In the genomic region with DNA sequence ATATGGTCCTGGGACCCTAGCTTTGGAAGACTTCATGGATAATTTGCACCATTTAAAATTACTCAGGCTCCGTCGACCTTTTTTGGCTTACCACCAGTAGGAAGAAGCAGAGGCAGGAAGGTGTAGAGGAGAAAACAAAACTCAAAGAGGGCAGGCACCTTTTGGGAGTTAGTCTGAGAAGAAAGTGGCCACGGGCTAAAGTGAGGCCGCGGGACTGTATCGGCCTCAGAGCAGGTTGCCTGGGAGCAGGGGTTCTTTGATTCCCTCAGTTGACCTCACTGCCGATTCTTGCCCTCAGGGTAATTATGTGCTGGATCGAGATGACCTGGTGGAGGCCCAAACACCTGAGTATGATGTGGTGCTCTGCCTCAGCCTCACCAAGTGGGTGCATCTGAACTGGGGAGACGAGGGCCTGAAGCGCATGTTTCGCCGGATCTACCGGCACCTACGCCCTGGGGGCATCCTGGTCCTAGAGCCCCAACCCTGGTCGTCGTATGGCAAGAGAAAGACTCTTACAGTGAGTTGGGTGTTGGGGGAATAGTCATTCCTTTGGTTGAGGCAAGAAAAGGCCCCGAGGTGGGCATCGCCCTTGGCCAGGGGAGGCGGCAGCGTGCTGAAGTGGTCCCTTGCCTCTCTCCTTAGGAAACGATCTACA, we compare ENCODE assay signal across 2 cellular contexts.
TF ChIP-seq lines count a peak whose summit lies in the region.

No MANE protein-coding gene starts in this region.

TF ChIP-seq in SK-N-SH, 30 proteins besides CTCF, POLR2A, EP300 and RAD21:
- TF ChIP-seq, protein P1, sequence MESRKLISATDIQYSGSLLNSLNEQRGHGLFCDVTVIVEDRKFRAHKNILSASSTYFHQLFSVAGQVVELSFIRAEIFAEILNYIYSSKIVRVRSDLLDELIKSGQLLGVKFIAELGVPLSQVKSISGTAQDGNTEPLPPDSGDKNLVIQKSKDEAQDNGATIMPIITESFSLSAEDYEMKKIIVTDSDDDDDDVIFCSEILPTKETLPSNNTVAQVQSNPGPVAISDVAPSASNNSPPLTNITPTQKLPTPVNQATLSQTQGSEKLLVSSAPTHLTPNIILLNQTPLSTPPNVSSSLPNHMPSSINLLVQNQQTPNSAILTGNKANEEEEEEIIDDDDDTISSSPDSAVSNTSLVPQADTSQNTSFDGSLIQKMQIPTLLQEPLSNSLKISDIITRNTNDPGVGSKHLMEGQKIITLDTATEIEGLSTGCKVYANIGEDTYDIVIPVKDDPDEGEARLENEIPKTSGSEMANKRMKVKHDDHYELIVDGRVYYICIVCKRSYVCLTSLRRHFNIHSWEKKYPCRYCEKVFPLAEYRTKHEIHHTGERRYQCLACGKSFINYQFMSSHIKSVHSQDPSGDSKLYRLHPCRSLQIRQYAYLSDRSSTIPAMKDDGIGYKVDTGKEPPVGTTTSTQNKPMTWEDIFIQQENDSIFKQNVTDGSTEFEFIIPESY (IDR thresholded peaks at IDR 0.05; ENCODE audit: borderline replicate concordance, low read depth), result no peak
- no peak for TF ChIP-seq RCOR1 (IDR thresholded peaks at IDR 0.05; ENCODE audit: low read length)
- TF ChIP-seq GATA2 (CRISPR knock-in tag; IDR thresholded peaks at IDR 0.05), result no peak
- TF ChIP-seq, protein P2, sequence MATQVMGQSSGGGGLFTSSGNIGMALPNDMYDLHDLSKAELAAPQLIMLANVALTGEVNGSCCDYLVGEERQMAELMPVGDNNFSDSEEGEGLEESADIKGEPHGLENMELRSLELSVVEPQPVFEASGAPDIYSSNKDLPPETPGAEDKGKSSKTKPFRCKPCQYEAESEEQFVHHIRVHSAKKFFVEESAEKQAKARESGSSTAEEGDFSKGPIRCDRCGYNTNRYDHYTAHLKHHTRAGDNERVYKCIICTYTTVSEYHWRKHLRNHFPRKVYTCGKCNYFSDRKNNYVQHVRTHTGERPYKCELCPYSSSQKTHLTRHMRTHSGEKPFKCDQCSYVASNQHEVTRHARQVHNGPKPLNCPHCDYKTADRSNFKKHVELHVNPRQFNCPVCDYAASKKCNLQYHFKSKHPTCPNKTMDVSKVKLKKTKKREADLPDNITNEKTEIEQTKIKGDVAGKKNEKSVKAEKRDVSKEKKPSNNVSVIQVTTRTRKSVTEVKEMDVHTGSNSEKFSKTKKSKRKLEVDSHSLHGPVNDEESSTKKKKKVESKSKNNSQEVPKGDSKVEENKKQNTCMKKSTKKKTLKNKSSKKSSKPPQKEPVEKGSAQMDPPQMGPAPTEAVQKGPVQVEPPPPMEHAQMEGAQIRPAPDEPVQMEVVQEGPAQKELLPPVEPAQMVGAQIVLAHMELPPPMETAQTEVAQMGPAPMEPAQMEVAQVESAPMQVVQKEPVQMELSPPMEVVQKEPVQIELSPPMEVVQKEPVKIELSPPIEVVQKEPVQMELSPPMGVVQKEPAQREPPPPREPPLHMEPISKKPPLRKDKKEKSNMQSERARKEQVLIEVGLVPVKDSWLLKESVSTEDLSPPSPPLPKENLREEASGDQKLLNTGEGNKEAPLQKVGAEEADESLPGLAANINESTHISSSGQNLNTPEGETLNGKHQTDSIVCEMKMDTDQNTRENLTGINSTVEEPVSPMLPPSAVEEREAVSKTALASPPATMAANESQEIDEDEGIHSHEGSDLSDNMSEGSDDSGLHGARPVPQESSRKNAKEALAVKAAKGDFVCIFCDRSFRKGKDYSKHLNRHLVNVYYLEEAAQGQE (IDR thresholded peaks at IDR 0.05; ENCODE audit: low read depth, low read length), result no peak
- no peak for TF ChIP-seq SIN3A (IDR thresholded peaks at IDR 0.05; ENCODE audit: borderline replicate concordance, low read depth, low read length)
- no peak for TF ChIP-seq RXRA (IDR thresholded peaks at IDR 0.05; ENCODE audit: borderline replicate concordance, low read depth)
- no peak for TF ChIP-seq JUND (IDR thresholded peaks at IDR 0.05)
- TF ChIP-seq FOXM1 (IDR thresholded peaks at IDR 0.05; ENCODE audit: low read depth), result no peak

TF ChIP-seq in SK-N-SH treated with all-trans-retinoic acid at 6 μM for 48 hours, 23 proteins besides CTCF, POLR2A, EP300 and RAD21:
- TF ChIP-seq, protein P3, sequence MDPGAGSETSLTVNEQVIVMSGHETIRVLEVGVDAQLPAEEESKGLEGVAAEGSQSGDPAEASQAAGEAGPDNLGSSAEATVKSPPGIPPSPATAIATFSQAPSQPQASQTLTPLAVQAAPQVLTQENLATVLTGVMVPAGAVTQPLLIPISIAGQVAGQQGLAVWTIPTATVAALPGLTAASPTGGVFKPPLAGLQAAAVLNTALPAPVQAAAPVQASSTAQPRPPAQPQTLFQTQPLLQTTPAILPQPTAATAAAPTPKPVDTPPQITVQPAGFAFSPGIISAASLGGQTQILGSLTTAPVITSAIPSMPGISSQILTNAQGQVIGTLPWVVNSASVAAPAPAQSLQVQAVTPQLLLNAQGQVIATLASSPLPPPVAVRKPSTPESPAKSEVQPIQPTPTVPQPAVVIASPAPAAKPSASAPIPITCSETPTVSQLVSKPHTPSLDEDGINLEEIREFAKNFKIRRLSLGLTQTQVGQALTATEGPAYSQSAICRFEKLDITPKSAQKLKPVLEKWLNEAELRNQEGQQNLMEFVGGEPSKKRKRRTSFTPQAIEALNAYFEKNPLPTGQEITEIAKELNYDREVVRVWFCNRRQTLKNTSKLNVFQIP (CRISPR knock-in tag; IDR thresholded peaks at IDR 0.05; ENCODE audit: borderline replicate concordance, low read depth), result no peak
- TF ChIP-seq SNAI2 (CRISPR knock-in tag; IDR thresholded peaks at IDR 0.05), result no peak
- TF ChIP-seq PPARA (CRISPR knock-in tag; IDR thresholded peaks at IDR 0.05; ENCODE audit: borderline replicate concordance), result no peak
- TF ChIP-seq RARB (CRISPR knock-in tag; IDR thresholded peaks at IDR 0.05), result no peak
- TF ChIP-seq ESRRG (CRISPR knock-in tag; IDR thresholded peaks at IDR 0.05), result no peak
- TF ChIP-seq, protein P4, sequence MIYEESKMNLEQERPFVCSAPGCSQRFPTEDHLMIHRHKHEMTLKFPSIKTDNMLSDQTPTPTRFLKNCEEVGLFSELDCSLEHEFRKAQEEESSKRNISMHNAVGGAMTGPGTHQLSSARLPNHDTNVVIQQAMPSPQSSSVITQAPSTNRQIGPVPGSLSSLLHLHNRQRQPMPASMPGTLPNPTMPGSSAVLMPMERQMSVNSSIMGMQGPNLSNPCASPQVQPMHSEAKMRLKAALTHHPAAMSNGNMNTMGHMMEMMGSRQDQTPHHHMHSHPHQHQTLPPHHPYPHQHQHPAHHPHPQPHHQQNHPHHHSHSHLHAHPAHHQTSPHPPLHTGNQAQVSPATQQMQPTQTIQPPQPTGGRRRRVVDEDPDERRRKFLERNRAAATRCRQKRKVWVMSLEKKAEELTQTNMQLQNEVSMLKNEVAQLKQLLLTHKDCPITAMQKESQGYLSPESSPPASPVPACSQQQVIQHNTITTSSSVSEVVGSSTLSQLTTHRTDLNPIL (CRISPR knock-in tag; IDR thresholded peaks at IDR 0.05; ENCODE audit: low read depth), result no peak
- TF ChIP-seq, protein P5, sequence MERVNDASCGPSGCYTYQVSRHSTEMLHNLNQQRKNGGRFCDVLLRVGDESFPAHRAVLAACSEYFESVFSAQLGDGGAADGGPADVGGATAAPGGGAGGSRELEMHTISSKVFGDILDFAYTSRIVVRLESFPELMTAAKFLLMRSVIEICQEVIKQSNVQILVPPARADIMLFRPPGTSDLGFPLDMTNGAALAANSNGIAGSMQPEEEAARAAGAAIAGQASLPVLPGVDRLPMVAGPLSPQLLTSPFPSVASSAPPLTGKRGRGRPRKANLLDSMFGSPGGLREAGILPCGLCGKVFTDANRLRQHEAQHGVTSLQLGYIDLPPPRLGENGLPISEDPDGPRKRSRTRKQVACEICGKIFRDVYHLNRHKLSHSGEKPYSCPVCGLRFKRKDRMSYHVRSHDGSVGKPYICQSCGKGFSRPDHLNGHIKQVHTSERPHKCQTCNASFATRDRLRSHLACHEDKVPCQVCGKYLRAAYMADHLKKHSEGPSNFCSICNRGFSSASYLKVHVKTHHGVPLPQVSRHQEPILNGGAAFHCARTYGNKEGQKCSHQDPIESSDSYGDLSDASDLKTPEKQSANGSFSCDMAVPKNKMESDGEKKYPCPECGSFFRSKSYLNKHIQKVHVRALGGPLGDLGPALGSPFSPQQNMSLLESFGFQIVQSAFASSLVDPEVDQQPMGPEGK (CRISPR knock-in tag; IDR thresholded peaks at IDR 0.05; ENCODE audit: borderline replicate concordance), result no peak
- TF ChIP-seq OSR1 (CRISPR knock-in tag; IDR thresholded peaks at IDR 0.05), result no peak
- no peak for TF ChIP-seq ZFP3 (CRISPR knock-in tag; IDR thresholded peaks at IDR 0.05)
- no peak for TF ChIP-seq ZC3H10 (CRISPR knock-in tag; IDR thresholded peaks at IDR 0.05)
- TF ChIP-seq ARNTL (CRISPR knock-in tag; IDR thresholded peaks at IDR 0.05; ENCODE audit: borderline replicate concordance, low read depth), result no peak
- TF ChIP-seq TOX (CRISPR knock-in tag; IDR thresholded peaks at IDR 0.05; ENCODE audit: borderline replicate concordance), result no peak
- TF ChIP-seq, protein P6, sequence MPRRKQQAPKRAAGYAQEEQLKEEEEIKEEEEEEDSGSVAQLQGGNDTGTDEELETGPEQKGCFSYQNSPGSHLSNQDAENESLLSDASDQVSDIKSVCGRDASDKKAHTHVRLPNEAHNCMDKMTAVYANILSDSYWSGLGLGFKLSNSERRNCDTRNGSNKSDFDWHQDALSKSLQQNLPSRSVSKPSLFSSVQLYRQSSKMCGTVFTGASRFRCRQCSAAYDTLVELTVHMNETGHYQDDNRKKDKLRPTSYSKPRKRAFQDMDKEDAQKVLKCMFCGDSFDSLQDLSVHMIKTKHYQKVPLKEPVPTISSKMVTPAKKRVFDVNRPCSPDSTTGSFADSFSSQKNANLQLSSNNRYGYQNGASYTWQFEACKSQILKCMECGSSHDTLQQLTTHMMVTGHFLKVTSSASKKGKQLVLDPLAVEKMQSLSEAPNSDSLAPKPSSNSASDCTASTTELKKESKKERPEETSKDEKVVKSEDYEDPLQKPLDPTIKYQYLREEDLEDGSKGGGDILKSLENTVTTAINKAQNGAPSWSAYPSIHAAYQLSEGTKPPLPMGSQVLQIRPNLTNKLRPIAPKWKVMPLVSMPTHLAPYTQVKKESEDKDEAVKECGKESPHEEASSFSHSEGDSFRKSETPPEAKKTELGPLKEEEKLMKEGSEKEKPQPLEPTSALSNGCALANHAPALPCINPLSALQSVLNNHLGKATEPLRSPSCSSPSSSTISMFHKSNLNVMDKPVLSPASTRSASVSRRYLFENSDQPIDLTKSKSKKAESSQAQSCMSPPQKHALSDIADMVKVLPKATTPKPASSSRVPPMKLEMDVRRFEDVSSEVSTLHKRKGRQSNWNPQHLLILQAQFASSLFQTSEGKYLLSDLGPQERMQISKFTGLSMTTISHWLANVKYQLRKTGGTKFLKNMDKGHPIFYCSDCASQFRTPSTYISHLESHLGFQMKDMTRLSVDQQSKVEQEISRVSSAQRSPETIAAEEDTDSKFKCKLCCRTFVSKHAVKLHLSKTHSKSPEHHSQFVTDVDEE (CRISPR knock-in tag; IDR thresholded peaks at IDR 0.05), result no peak
- TF ChIP-seq, protein P7, sequence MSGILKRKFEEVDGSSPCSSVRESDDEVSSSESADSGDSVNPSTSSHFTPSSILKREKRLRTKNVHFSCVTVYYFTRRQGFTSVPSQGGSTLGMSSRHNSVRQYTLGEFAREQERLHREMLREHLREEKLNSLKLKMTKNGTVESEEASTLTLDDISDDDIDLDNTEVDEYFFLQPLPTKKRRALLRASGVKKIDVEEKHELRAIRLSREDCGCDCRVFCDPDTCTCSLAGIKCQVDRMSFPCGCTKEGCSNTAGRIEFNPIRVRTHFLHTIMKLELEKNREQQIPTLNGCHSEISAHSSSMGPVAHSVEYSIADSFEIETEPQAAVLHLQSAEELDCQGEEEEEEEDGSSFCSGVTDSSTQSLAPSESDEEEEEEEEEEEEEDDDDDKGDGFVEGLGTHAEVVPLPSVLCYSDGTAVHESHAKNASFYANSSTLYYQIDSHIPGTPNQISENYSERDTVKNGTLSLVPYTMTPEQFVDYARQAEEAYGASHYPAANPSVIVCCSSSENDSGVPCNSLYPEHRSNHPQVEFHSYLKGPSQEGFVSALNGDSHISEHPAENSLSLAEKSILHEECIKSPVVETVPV (CRISPR knock-in tag; IDR thresholded peaks at IDR 0.05), result no peak
- no peak for TF ChIP-seq ZFP30 (CRISPR knock-in tag; IDR thresholded peaks at IDR 0.05)
- no peak for TF ChIP-seq GLIS3 (CRISPR knock-in tag; IDR thresholded peaks at IDR 0.05)
- TF ChIP-seq CSDC2 (CRISPR knock-in tag; IDR thresholded peaks at IDR 0.05), result no peak
- no peak for TF ChIP-seq ZNF70 (CRISPR knock-in tag; IDR thresholded peaks at IDR 0.05)
- no peak for TF ChIP-seq ISL1 (CRISPR knock-in tag; IDR thresholded peaks at IDR 0.05)
- no peak for TF ChIP-seq TCF4 (CRISPR knock-in tag; IDR thresholded peaks at IDR 0.05; ENCODE audit: borderline replicate concordance)
